31 cellular contexts compared by ENCODE assay signal in genomic region chr1:218698181-218698580, GRCh38.
"Had no signal": no experiment of that assay in that cellular context is flagged by ENCODE, and none has a peak within 500 bp of the region (broad histone marks: within the 10 kb centered on the region; RNA-seq: fewer than 3 reads in every experiment).

No MANE protein-coding gene starts in this region.

- H3K36me3 ChIP-seq: ascending aorta, cardiac muscle cell had no signal

- ATAC-seq: activated CD8-positive, alpha-beta T cell treated with anti-CD3 and anti-CD28 coated beads for 36 hours; activated naive CD8-positive, alpha-beta T cell treated with anti-CD3 and anti-CD28 coated beads, Interleukin-2, amount 50 U/mL, for 24 hours; T-cell; T-helper 17 cell had no signal

- DNase-seq: activated B cell treated with CpG ODN at 0.5 μM for 24 hours; activated CD4-positive, alpha-beta memory T cell treated with anti-CD3 and anti-CD28 coated beads for 36 hours; activated CD4-positive, alpha-beta T cell treated with anti-CD3 and anti-CD28 coated beads for 4 hours; activated CD4-positive, alpha-beta T cell treated with anti-CD3 and anti-CD28 coated beads, Interleukin-2, amount 10 ng/mL, durations not matched to agents 24 days and 14 days; activated CD4-positive, alpha-beta T cell treated with anti-CD3 and anti-CD28 coated beads, Interleukin-2, amount 50 U/mL, for 1 hour; activated CD4-positive, alpha-beta T cell treated with anti-CD3 and anti-CD28 coated beads, Interleukin-2, amount 50 U/mL, for 4 hours; activated CD4-positive, CD25-positive, alpha-beta regulatory T cell treated with anti-CD3 and anti-CD28 coated beads, Interleukin-2, amount 50 U/mL, for 72 hours; activated CD8-positive, alpha-beta memory T cell treated with anti-CD3 and anti-CD28 coated beads, Interleukin-2, amount 50 U/mL, for 48 hours; activated CD8-positive, alpha-beta T cell treated with anti-CD3 and anti-CD28 coated beads for 36 hours; activated effector memory CD4-positive, alpha-beta T cell treated with Interleukin-2 at 50 U/mL for 16 hours; activated gamma-delta T cell; activated naive CD4-positive, alpha-beta T cell treated with anti-CD3 and anti-CD28 coated beads, Interleukin-2, amount 10 ng/mL, durations not matched to agents 7 days and 5 days; activated naive CD4-positive, alpha-beta T cell treated with Interleukin-2 at 50 U/mL for 16 hours; activated naive CD8-positive, alpha-beta T cell treated with anti-CD3 and anti-CD28 coated beads, Interleukin-2, amount 10 ng/mL, durations not matched to agents 7 days and 5 days; activated naive CD8-positive, alpha-beta T cell treated with anti-CD3 and anti-CD28 coated beads, Interleukin-2, amount 50 U/mL, for 24 hours; activated T-cell treated with anti-CD3 and anti-CD28 coated beads, Interleukin-2, amount 50 U/mL, for 24 hours; activated T-cell treated with anti-CD3 and anti-CD28 coated beads, Interleukin-2, amount 50 U/mL, for 48 hours; amygdala; anterior cingulate cortex; caudate nucleus; cerebellar nuclear complex; T-cell; T-helper 17 cell had no signal

- H3K27ac ChIP-seq: ascending aorta, cardiac muscle cell, VCaP had no signal

- H3K27ac Mint-ChIP-seq: activated B cell treated with CpG ODN at 0.5 μM for 24 hours; activated CD4-positive, alpha-beta memory T cell treated with anti-CD3 and anti-CD28 coated beads for 36 hours; activated CD4-positive, alpha-beta T cell treated with anti-CD3 and anti-CD28 coated beads, Interleukin-2, amount 10 ng/mL, durations not matched to agents 24 days and 14 days; activated CD8-positive, alpha-beta T cell treated with anti-CD3 and anti-CD28 coated beads for 36 hours; activated naive CD4-positive, alpha-beta T cell treated with anti-CD3 and anti-CD28 coated beads, Interleukin-2, amount 10 ng/mL, durations not matched to agents 7 days and 5 days; activated naive CD4-positive, alpha-beta T cell treated with anti-CD3 and anti-CD28 coated beads, Interleukin-2, amount 50 U/mL, for 24 hours; activated naive CD8-positive, alpha-beta T cell; activated naive CD8-positive, alpha-beta T cell treated with anti-CD3 and anti-CD28 coated beads, Interleukin-2, amount 10 ng/mL, durations not matched to agents 7 days and 5 days; activated naive CD8-positive, alpha-beta T cell treated with anti-CD3 and anti-CD28 coated beads, Interleukin-2, amount 50 U/mL, for 24 hours; activated T-cell treated with anti-CD3 and anti-CD28 coated beads, Interleukin-2, amount 50 U/mL, for 24 hours; activated T-helper 2 cell treated with anti-CD3 and anti-CD28 coated beads, Interferon-gamma antibody, Interleukin-2, Interleukin-4, amounts not matched to agents 10 μg/mL and 5 μg/mL and 100 μg/mL, durations not matched to agents 14 hours and 24 hours and 36 hours; T-cell; T-helper 17 cell had no signal

- H3K9me3 ChIP-seq: ascending aorta had no signal

- H3K36me3 Mint-ChIP-seq: activated CD4-positive, alpha-beta memory T cell treated with anti-CD3 and anti-CD28 coated beads for 36 hours; activated naive CD4-positive, alpha-beta T cell treated with anti-CD3 and anti-CD28 coated beads, Interleukin-2, amount 10 ng/mL, durations not matched to agents 7 days and 5 days; activated naive CD4-positive, alpha-beta T cell treated with anti-CD3 and anti-CD28 coated beads, Interleukin-2, amount 50 U/mL, for 24 hours; activated naive CD8-positive, alpha-beta T cell; activated naive CD8-positive, alpha-beta T cell treated with anti-CD3 and anti-CD28 coated beads, Interleukin-2, amount 10 ng/mL, durations not matched to agents 7 days and 5 days; brain; T-cell had no signal

- H3K4me3 Mint-ChIP-seq: activated B cell treated with CpG ODN at 0.5 μM for 24 hours; activated CD4-positive, alpha-beta memory T cell treated with anti-CD3 and anti-CD28 coated beads for 36 hours; activated CD4-positive, alpha-beta T cell treated with anti-CD3 and anti-CD28 coated beads, Interleukin-2, amount 10 ng/mL, durations not matched to agents 24 days and 14 days; activated CD8-positive, alpha-beta T cell treated with anti-CD3 and anti-CD28 coated beads for 36 hours; activated naive CD4-positive, alpha-beta T cell treated with anti-CD3 and anti-CD28 coated beads, Interleukin-2, amount 10 ng/mL, durations not matched to agents 7 days and 5 days; activated naive CD4-positive, alpha-beta T cell treated with anti-CD3 and anti-CD28 coated beads, Interleukin-2, amount 50 U/mL, for 24 hours; activated naive CD8-positive, alpha-beta T cell; activated naive CD8-positive, alpha-beta T cell treated with anti-CD3 and anti-CD28 coated beads, Interleukin-2, amount 10 ng/mL, durations not matched to agents 7 days and 5 days; activated naive CD8-positive, alpha-beta T cell treated with anti-CD3 and anti-CD28 coated beads, Interleukin-2, amount 50 U/mL, for 24 hours; activated T-cell treated with anti-CD3 and anti-CD28 coated beads, Interleukin-2, amount 50 U/mL, for 24 hours; brain; central memory CD8-positive, alpha-beta T cell; T-cell; T-helper 17 cell had no signal

- H3K4me3 ChIP-seq: ascending aorta, cardiac muscle cell had no signal

- H3K27me3 Mint-ChIP-seq: activated B cell treated with CpG ODN at 0.5 μM for 24 hours; activated CD4-positive, alpha-beta memory T cell treated with anti-CD3 and anti-CD28 coated beads for 36 hours; activated CD4-positive, alpha-beta T cell treated with anti-CD3 and anti-CD28 coated beads, Interleukin-2, amount 10 ng/mL, durations not matched to agents 24 days and 14 days; activated naive CD4-positive, alpha-beta T cell treated with anti-CD3 and anti-CD28 coated beads, Interleukin-2, amount 10 ng/mL, durations not matched to agents 7 days and 5 days; activated naive CD4-positive, alpha-beta T cell treated with anti-CD3 and anti-CD28 coated beads, Interleukin-2, amount 50 U/mL, for 24 hours; activated naive CD8-positive, alpha-beta T cell treated with anti-CD3 and anti-CD28 coated beads, Interleukin-2, amount 10 ng/mL, durations not matched to agents 7 days and 5 days; activated naive CD8-positive, alpha-beta T cell treated with anti-CD3 and anti-CD28 coated beads, Interleukin-2, amount 50 U/mL, for 24 hours; activated T-cell treated with anti-CD3 and anti-CD28 coated beads, Interleukin-2, amount 50 U/mL, for 24 hours; central memory CD8-positive, alpha-beta T cell; T-helper 17 cell had no signal

- H3K9me3 Mint-ChIP-seq: activated B cell treated with CpG ODN at 0.5 μM for 24 hours; activated CD4-positive, alpha-beta memory T cell treated with anti-CD3 and anti-CD28 coated beads for 36 hours; activated CD4-positive, alpha-beta T cell treated with anti-CD3 and anti-CD28 coated beads, Interleukin-2, amount 10 ng/mL, durations not matched to agents 24 days and 14 days; activated naive CD4-positive, alpha-beta T cell treated with anti-CD3 and anti-CD28 coated beads, Interleukin-2, amount 10 ng/mL, durations not matched to agents 7 days and 5 days; activated naive CD4-positive, alpha-beta T cell treated with anti-CD3 and anti-CD28 coated beads, Interleukin-2, amount 50 U/mL, for 24 hours; activated naive CD8-positive, alpha-beta T cell treated with anti-CD3 and anti-CD28 coated beads, Interleukin-2, amount 50 U/mL, for 24 hours; activated T-helper 2 cell treated with anti-CD3 and anti-CD28 coated beads, Interferon-gamma antibody, Interleukin-2, Interleukin-4, amounts not matched to agents 10 μg/mL and 5 μg/mL and 100 μg/mL, durations not matched to agents 14 hours and 24 hours and 36 hours had no signal

- H3K4me1 Mint-ChIP-seq: activated B cell treated with CpG ODN at 0.5 μM for 24 hours; activated CD4-positive, alpha-beta T cell treated with anti-CD3 and anti-CD28 coated beads, Interleukin-2, amount 10 ng/mL, durations not matched to agents 24 days and 14 days; activated naive CD4-positive, alpha-beta T cell treated with anti-CD3 and anti-CD28 coated beads, Interleukin-2, amount 10 ng/mL, durations not matched to agents 7 days and 5 days; activated naive CD4-positive, alpha-beta T cell treated with anti-CD3 and anti-CD28 coated beads, Interleukin-2, amount 50 U/mL, for 24 hours; activated naive CD8-positive, alpha-beta T cell treated with anti-CD3 and anti-CD28 coated beads, Interleukin-2, amount 10 ng/mL, durations not matched to agents 7 days and 5 days; activated naive CD8-positive, alpha-beta T cell treated with anti-CD3 and anti-CD28 coated beads, Interleukin-2, amount 50 U/mL, for 24 hours; central memory CD8-positive, alpha-beta T cell; T-cell; T-helper 17 cell had no signal

- H3K27me3 ChIP-seq: ascending aorta, cardiac muscle cell had no signal
